In the genomic region with DNA sequence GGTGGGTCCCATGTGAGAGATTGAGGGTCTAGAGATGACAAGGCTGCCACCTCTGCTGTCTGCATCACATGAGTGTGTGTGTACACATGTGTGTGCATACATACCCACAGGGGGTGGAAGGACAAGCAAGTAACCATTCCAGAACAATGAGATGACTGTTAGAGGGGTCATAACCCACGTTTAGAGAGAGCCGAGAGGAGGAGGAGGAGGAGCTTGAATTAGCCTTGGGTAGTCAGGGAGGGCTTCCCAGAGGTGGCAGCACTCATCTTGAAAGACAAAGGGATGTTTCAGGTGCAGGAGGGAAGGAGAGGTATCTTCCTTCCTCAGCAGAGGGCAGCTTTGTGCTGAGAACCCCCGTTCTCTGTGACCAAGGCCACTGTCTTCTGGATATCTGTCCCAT, we compare ENCODE assay signal across 1 cellular context.
TF ChIP-seq lines count a peak whose summit lies in the region.

No MANE protein-coding gene starts in this region.

TF ChIP-seq in HCT116, 20 proteins besides CTCF, POLR2A, EP300 and RAD21 (continued from another document):
- TF ChIP-seq, protein P1, sequence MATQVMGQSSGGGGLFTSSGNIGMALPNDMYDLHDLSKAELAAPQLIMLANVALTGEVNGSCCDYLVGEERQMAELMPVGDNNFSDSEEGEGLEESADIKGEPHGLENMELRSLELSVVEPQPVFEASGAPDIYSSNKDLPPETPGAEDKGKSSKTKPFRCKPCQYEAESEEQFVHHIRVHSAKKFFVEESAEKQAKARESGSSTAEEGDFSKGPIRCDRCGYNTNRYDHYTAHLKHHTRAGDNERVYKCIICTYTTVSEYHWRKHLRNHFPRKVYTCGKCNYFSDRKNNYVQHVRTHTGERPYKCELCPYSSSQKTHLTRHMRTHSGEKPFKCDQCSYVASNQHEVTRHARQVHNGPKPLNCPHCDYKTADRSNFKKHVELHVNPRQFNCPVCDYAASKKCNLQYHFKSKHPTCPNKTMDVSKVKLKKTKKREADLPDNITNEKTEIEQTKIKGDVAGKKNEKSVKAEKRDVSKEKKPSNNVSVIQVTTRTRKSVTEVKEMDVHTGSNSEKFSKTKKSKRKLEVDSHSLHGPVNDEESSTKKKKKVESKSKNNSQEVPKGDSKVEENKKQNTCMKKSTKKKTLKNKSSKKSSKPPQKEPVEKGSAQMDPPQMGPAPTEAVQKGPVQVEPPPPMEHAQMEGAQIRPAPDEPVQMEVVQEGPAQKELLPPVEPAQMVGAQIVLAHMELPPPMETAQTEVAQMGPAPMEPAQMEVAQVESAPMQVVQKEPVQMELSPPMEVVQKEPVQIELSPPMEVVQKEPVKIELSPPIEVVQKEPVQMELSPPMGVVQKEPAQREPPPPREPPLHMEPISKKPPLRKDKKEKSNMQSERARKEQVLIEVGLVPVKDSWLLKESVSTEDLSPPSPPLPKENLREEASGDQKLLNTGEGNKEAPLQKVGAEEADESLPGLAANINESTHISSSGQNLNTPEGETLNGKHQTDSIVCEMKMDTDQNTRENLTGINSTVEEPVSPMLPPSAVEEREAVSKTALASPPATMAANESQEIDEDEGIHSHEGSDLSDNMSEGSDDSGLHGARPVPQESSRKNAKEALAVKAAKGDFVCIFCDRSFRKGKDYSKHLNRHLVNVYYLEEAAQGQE (IDR thresholded peaks at IDR 0.05; ENCODE audit: low read depth) = no peak
- TF ChIP-seq FOSL1 (IDR thresholded peaks at IDR 0.05; ENCODE audit: low read depth) (no peak), EZH2 (IDR thresholded peaks at IDR 0.05) (no peak), SP1 (IDR thresholded peaks at IDR 0.05; ENCODE audit: low read depth) (no peak), JUND (IDR thresholded peaks at IDR 0.05) (no peak), ELF1 (IDR thresholded peaks at IDR 0.05; ENCODE audit: borderline replicate concordance, low read depth) (no peak), CEBPB (IDR thresholded peaks at IDR 0.05; ENCODE audit: low read depth) (no peak), YY1 (IDR thresholded peaks at IDR 0.05; ENCODE audit: extremely low read depth, insufficient replicate concordance, low read depth, low read length) (no peak), ZNF274 (IDR thresholded peaks at IDR 0.05; ENCODE audit: low read depth, low read length) (no peak), TCF7L2 (IDR thresholded peaks at IDR 0.05; ENCODE audit: borderline replicate concordance, extremely low read depth, insufficient read depth, insufficient read length) (no peak), CBX3 (IDR thresholded peaks at IDR 0.05; ENCODE audit: low read depth) (no peak), POLR2AphosphoS5 (IDR thresholded peaks at IDR 0.05; ENCODE audit: low read depth, low read length) (no peak), EGR1 (IDR thresholded peaks at IDR 0.05; ENCODE audit: low read depth) (no peak), SRF (IDR thresholded peaks at IDR 0.05; ENCODE audit: low read depth) (no peak), EZH2phosphoT487 (IDR thresholded peaks at IDR 0.05; ENCODE audit: borderline replicate concordance) (no peak), ZFX (IDR thresholded peaks at IDR 0.05) (no peak)
- TF ChIP-seq, protein P2, sequence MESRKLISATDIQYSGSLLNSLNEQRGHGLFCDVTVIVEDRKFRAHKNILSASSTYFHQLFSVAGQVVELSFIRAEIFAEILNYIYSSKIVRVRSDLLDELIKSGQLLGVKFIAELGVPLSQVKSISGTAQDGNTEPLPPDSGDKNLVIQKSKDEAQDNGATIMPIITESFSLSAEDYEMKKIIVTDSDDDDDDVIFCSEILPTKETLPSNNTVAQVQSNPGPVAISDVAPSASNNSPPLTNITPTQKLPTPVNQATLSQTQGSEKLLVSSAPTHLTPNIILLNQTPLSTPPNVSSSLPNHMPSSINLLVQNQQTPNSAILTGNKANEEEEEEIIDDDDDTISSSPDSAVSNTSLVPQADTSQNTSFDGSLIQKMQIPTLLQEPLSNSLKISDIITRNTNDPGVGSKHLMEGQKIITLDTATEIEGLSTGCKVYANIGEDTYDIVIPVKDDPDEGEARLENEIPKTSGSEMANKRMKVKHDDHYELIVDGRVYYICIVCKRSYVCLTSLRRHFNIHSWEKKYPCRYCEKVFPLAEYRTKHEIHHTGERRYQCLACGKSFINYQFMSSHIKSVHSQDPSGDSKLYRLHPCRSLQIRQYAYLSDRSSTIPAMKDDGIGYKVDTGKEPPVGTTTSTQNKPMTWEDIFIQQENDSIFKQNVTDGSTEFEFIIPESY (IDR thresholded peaks at IDR 0.05; ENCODE audit: extremely low read depth, insufficient replicate concordance, low read length) = no peak
